Comparison of ENCODE assay signal across 12 cellular contexts in genomic region chr1:45621501-45621836, GRCh38. TPM values are rescaled to one million over a fixed set of nuclear protein-coding genes. Genes with fewer than 3 reads are reported as not detected.
DNase-seq lines count a peak whose midpoint lies in the region; ATAC-seq and TF ChIP-seq lines count a peak whose summit lies in the region.
"Had no signal": no experiment of that assay in that cellular context is flagged by ENCODE, and none has a peak within 500 bp of the region (broad histone marks: within the 10 kb centered on the region; RNA-seq: fewer than 3 reads in every experiment).

No MANE protein-coding gene starts in this region.

- TF ChIP-seq RAD21 in SK-N-SH (IDR thresholded peaks at IDR 0.05; ENCODE audit: low read length): no peak

- H2AFZ ChIP-seq in SK-N-SH (ENCODE audit: low read depth): no peak overlapping the region
- no peak overlapping the region for H2AFZ ChIP-seq in parathyroid adenoma

- no peak for TF ChIP-seq POLR2A in gastroesophageal sphincter (IDR thresholded peaks at IDR 0.05)

- no peaks in the 10 kb centered on the region for H3K9me3 ChIP-seq in SK-N-SH
- H3K9me3 ChIP-seq in gastroesophageal sphincter: no peaks in the 10 kb centered on the region
- H3K9me3 ChIP-seq in parathyroid adenoma (ENCODE audit: control insufficient read depth, low read length): no peaks in the 10 kb centered on the region

- CTCF ChIA-PET in SK-N-SH (lab: Yijun Ruan, JAX): no interaction called here

- no peak overlapping the region for H3K4me2 ChIP-seq in SK-N-SH
- H3K4me2 ChIP-seq in parathyroid adenoma (ENCODE audit: low read length): no peak overlapping the region

- H3K4me1 ChIP-seq in SK-N-SH (ENCODE audit: control insufficient read depth in 1 of 2, insufficient read depth in 2 of 2, low read depth in 1 of 2, low read length in 1 of 2) (no peaks in the 10 kb centered on the region; a peak in 1 of 4 replicates), gastroesophageal sphincter (peaks cover 0 to 40% (median 0%) of the 10 kb centered on the region in 3 donors), parathyroid adenoma (no peaks in the 10 kb centered on the region)

- H3K27ac ChIP-seq in SK-N-SH (ENCODE audit: low read depth in 2 of 2, low read length in 1 of 2): no peak overlapping the region
- peak overlapping the region in 3 of 4 donors; percentile 58 to 66 (median 63) for H3K27ac ChIP-seq in gastroesophageal sphincter
- peak overlapping the region; percentile 39 for H3K27ac ChIP-seq in parathyroid adenoma

- ATAC-seq in gastroesophageal sphincter (peak; percentile 39), HG03025 (IDR thresholded peaks at IDR 0.05; ENCODE audit: low FRiP score, unreplicated experiment) (no peak)
- ATAC-seq: activated CD4-positive, alpha-beta T cell treated with anti-CD3 and anti-CD28 coated beads for 36 hours had no signal

- POLR2A ChIA-PET in SK-N-SH (lab: Yijun Ruan, JAX): interaction anchor here (0.6 kb wide), 1 partner anchor 296 kb away, joined by 3 read pairs; no protein-coding TSS in a partner anchor

- no peak for TF ChIP-seq CTCF in SK-N-SH (IDR thresholded peaks at IDR 0.05)
- TF ChIP-seq CTCF in gastroesophageal sphincter (IDR thresholded peaks at IDR 0.05): no peak
- no peak for TF ChIP-seq CTCF in parathyroid adenoma (IDR thresholded peaks at IDR 0.05)

- H3F3A ChIP-seq in SK-N-SH (replicated peaks; ENCODE audit: insufficient read depth): peaks cover 42% of the 10 kb centered on the region

- H3K9ac ChIP-seq in SK-N-SH (no peak overlapping the region), parathyroid adenoma (no peak overlapping the region)

- H4K20me1 ChIP-seq in SK-N-SH (ENCODE audit: insufficient read depth): no peaks in the 10 kb centered on the region

- peaks cover 28 to 43% of the 10 kb centered on the region in 2 experiments for H3K36me3 ChIP-seq in SK-N-SH (replicated peaks in 1 of 2; ENCODE audit: control insufficient read depth in 1 of 2, insufficient read depth in 2 of 2, low read length in 1 of 2)
- H3K36me3 ChIP-seq in gastroesophageal sphincter: peaks cover under 1 to 62% of the 10 kb centered on the region in 2 donors
- H3K36me3 ChIP-seq in parathyroid adenoma (ENCODE audit: control insufficient read depth, insufficient read depth, low read length): no peaks in the 10 kb centered on the region

- no peaks in the 10 kb centered on the region for H3K79me2 ChIP-seq in SK-N-SH (ENCODE audit: insufficient read depth)
- H3K79me2 ChIP-seq in parathyroid adenoma: no peaks in the 10 kb centered on the region

- no peak overlapping the region for H3K4me3 ChIP-seq in SK-N-SH (ENCODE audit: low read depth in 2 of 2, low read length in 1 of 2)
- H3K4me3 ChIP-seq in gastroesophageal sphincter: no peak overlapping the region
- no peak overlapping the region for H3K4me3 ChIP-seq in parathyroid adenoma (ENCODE audit: low read depth, low read length)

- WGBS in SK-N-SH (ENCODE audit: low lambda C conversion rate): no CpG with 5 or more reads among the region's 3 CpGs
- no CpG with 5 or more reads among the region's 3 CpGs for whole genome bisulfite sequencing in gastroesophageal sphincter (ENCODE audit: low coverage in 1 of 2), 2 donors

- H3K27me3 ChIP-seq in SK-N-SH (ENCODE audit: insufficient read depth) (no peaks in the 10 kb centered on the region), gastroesophageal sphincter (no peaks in the 10 kb centered on the region), parathyroid adenoma (ENCODE audit: control insufficient read depth, insufficient read depth, low read length) (no peaks in the 10 kb centered on the region)

- DNase-seq in CD1c-positive myeloid dendritic cell (ENCODE audit: extremely low spot score) (peak; percentile 20), SK-N-SH (peak; percentile 28), midbrain (lab: John Stamatoyannopoulos, UW) (no peak), cerebellar cortex (ENCODE audit: low spot score) (no peak), GM19240 (ENCODE audit: insufficient read length, low spot score) (no peak)
- DNase-seq: activated CD4-positive, alpha-beta T cell treated with anti-CD3 and anti-CD28 coated beads for 36 hours; DMS153; NCI-H2029; stimulated activated CD4-positive, alpha-beta T cell treated with anti-CD3 and anti-CD28 coated beads, Interleukin-15, amount 100 ng/mL, for 24 hours had no signal

- TF ChIP-seq EP300 in SK-N-SH (IDR thresholded peaks at IDR 0.05; ENCODE audit: borderline replicate concordance in 1 of 2, low read depth in 1 of 2, low read length in 1 of 2) (no peak), gastroesophageal sphincter (IDR thresholded peaks at IDR 0.05) (no peak)

- H3K9me2 ChIP-seq in SK-N-SH: no peaks in the 10 kb centered on the region

TF ChIP-seq in SK-N-SH, 30 proteins besides CTCF, POLR2A, EP300 and RAD21:
- no peak for TF ChIP-seq TAF1 (IDR thresholded peaks at IDR 0.05; ENCODE audit: borderline replicate concordance, low read depth, low read length)
- TF ChIP-seq RCOR1 (IDR thresholded peaks at IDR 0.05; ENCODE audit: low read length): no peak
- no peak for TF ChIP-seq POLR2AphosphoS5 (IDR thresholded peaks at IDR 0.05; ENCODE audit: low read depth, low read length)
- TF ChIP-seq PBX3 (IDR thresholded peaks at IDR 0.05): no peak
- TF ChIP-seq CHD2 (IDR thresholded peaks at IDR 0.05; ENCODE audit: low read length, partially characterized antibody): no peak
- no peak for TF ChIP-seq JUND (IDR thresholded peaks at IDR 0.05)
- no peak for TF ChIP-seq TEAD4 (IDR thresholded peaks at IDR 0.05; ENCODE audit: borderline replicate concordance, insufficient read depth)

RNA-seq across cellular contexts. Expression of gene CCDC17, which starts 2.4 kb away (rescaled TPM):
- 0.31 and 0.41 TPM in 2 replicates for polyA plus RNA-seq in SK-N-SH (2012; rRNA removed)
- polyA plus RNA-seq in SK-N-SH (2012; cell fraction: cytosol; rRNA removed): 0.04 and 0.08 TPM in 2 replicates
- polyA plus RNA-seq in SK-N-SH (2012; cell fraction: nucleus; rRNA removed): 4.5 and 6.3 TPM in 2 replicates
- 1 to 10 TPM; 1.2 to 4.7 (median 1.6) TPM for total RNA-seq in gastroesophageal sphincter

RNA-seq across cellular contexts. Expression of gene NASP, which starts 37.6 kb away (rescaled TPM):
- polyA plus RNA-seq in SK-N-SH (2012; rRNA removed): 152 and 153 TPM in 2 replicates
- 147 and 148 TPM in 2 replicates for polyA plus RNA-seq in SK-N-SH (2012; cell fraction: cytosol; rRNA removed)
- polyA plus RNA-seq in SK-N-SH (2012; cell fraction: nucleus; rRNA removed): 145 and 158 TPM in 2 replicates
- 10 to 100 TPM; 44.3 to 79.7 (median 54.2) TPM for total RNA-seq in gastroesophageal sphincter

Comparison
In these comparisons a context has a peak if more than half of its experiments do, and no peak if none do; other contexts are left out.
1. DNase-seq: peak in CD1c-positive myeloid dendritic cell (single experiment) and SK-N-SH (single experiment); none in midbrain (single experiment), cerebellar cortex (single experiment) and GM19240 (single experiment).
2. H3K27ac ChIP-seq: peak in gastroesophageal sphincter (3 of 4) and parathyroid adenoma (single experiment); none in SK-N-SH (0 of 2).